1 cellular context compared by ENCODE assay signal in genomic region chr4:1721003-1721665, GRCh38.
A peak's percentile ranks its signal among the peaks of the same experiment; 100 is the strongest.
TF ChIP-seq lines count a peak whose summit lies in the region.

Gene TACC3, plus strand, starts transcription at chr4:1721521. Its CDS starts 1,901 bp downstream, at chr4:1723422.
Gene TMEM129, minus strand, starts transcription at chr4:1721323. Its CDS starts 486 bp downstream, at chr4:1720837.

TF ChIP-seq in HepG2, 621 proteins besides CTCF, POLR2A, EP300 and RAD21 (continued from another document and continues in another):
- TF ChIP-seq ZBTB1 (CRISPR knock-in tag; IDR thresholded peaks at IDR 0.05; ENCODE audit: borderline replicate concordance), result no peak
- TF ChIP-seq ZNF205 (CRISPR knock-in tag; IDR thresholded peaks at IDR 0.05), result peak; percentile 44; the same call in 1 of the 2 replicates
- TF ChIP-seq ZNF160 (CRISPR knock-in tag; IDR thresholded peaks at IDR 0.05), result no peak
- TF ChIP-seq ZNF253 (CRISPR knock-in tag; IDR thresholded peaks at IDR 0.05; ENCODE audit: borderline replicate concordance), result no peak
- no peak for TF ChIP-seq ZNF232 (CRISPR knock-in tag; IDR thresholded peaks at IDR 0.05; ENCODE audit: borderline replicate concordance)
- TF ChIP-seq POGZ (CRISPR knock-in tag; IDR thresholded peaks at IDR 0.05), result no peak
- TF ChIP-seq PHB2 (IDR thresholded peaks at IDR 0.05; ENCODE audit: partially characterized antibody), result no peak
- TF ChIP-seq ZNF878 (CRISPR knock-in tag; IDR thresholded peaks at IDR 0.05), result no peak
- no peak for TF ChIP-seq FOXJ3 (CRISPR knock-in tag; IDR thresholded peaks at IDR 0.05; ENCODE audit: borderline replicate concordance)
- no peak for TF ChIP-seq ZNF382 (CRISPR knock-in tag; IDR thresholded peaks at IDR 0.05; ENCODE audit: borderline replicate concordance)
- TF ChIP-seq IKZF4 (CRISPR knock-in tag; IDR thresholded peaks at IDR 0.05; ENCODE audit: borderline replicate concordance, low read depth, not compliant biosample characterization), result no peak
- no peak for TF ChIP-seq ZNF644 (CRISPR knock-in tag; IDR thresholded peaks at IDR 0.05; ENCODE audit: low read depth)
- no peak for TF ChIP-seq ZNF292 (CRISPR knock-in tag; IDR thresholded peaks at IDR 0.05; ENCODE audit: borderline replicate concordance, low read depth)
- no peak for TF ChIP-seq ZNF567 (CRISPR knock-in tag; IDR thresholded peaks at IDR 0.05; ENCODE audit: borderline replicate concordance)
- TF ChIP-seq ZNF501 (CRISPR knock-in tag; IDR thresholded peaks at IDR 0.05), result no peak
- TF ChIP-seq TBX2 (CRISPR knock-in tag; IDR thresholded peaks at IDR 0.05; ENCODE audit: borderline replicate concordance), result peak; percentile 11; the same call in 1 of the 2 replicates
- TF ChIP-seq SAP130 (CRISPR knock-in tag; IDR thresholded peaks at IDR 0.05; ENCODE audit: low read depth), result peak; percentile 98
- no peak for TF ChIP-seq SMARCC2 (IDR thresholded peaks at IDR 0.05)
- no peak for TF ChIP-seq MAFK (conservative IDR thresholded peaks at IDR 0.05 in 1 of 2, IDR thresholded peaks at IDR 0.05 in 1 of 2; ENCODE audit: low read length in 2 of 2)
- TF ChIP-seq HCFC1 (IDR thresholded peaks at IDR 0.05; ENCODE audit: low read depth, low read length), result peak; percentile 54; the same call in 1 of the 2 replicates
- TF ChIP-seq ZMYM2 (CRISPR knock-in tag; IDR thresholded peaks at IDR 0.05), result no peak
- no peak for TF ChIP-seq ZBTB8A (CRISPR knock-in tag; IDR thresholded peaks at IDR 0.05; ENCODE audit: borderline replicate concordance, low read depth)
- TF ChIP-seq ZFP36L1 (CRISPR knock-in tag; IDR thresholded peaks at IDR 0.05), result no peak
- TF ChIP-seq KLF12 (CRISPR knock-in tag; IDR thresholded peaks at IDR 0.05; ENCODE audit: borderline replicate concordance), result peak; percentile 29; the same call in 1 of the 2 replicates
- TF ChIP-seq THAP9 (CRISPR knock-in tag; IDR thresholded peaks at IDR 0.05; ENCODE audit: borderline replicate concordance), result no peak
- no peak for TF ChIP-seq RFX5 (IDR thresholded peaks at IDR 0.05; ENCODE audit: low read depth, low read length)
- no peak for TF ChIP-seq GFI1 (CRISPR knock-in tag; IDR thresholded peaks at IDR 0.05; ENCODE audit: borderline replicate concordance)
- TF ChIP-seq ZNF879 (CRISPR knock-in tag; IDR thresholded peaks at IDR 0.05), result no peak
- no peak for TF ChIP-seq SMAD1 (CRISPR knock-in tag; IDR thresholded peaks at IDR 0.05; ENCODE audit: borderline replicate concordance, low read depth)
- TF ChIP-seq ZKSCAN5 (CRISPR knock-in tag; IDR thresholded peaks at IDR 0.05), result no peak
- TF ChIP-seq ZSCAN29 (CRISPR knock-in tag; conservative IDR thresholded peaks at IDR 0.05), result no peak
- no peak for TF ChIP-seq EEA1 (CRISPR knock-in tag; IDR thresholded peaks at IDR 0.05; ENCODE audit: borderline replicate concordance)
- TF ChIP-seq ZNF143 (CRISPR knock-in tag; IDR thresholded peaks at IDR 0.05), result peak; percentile 81
- peak; percentile 94 for TF ChIP-seq TFDP1 (CRISPR knock-in tag; IDR thresholded peaks at IDR 0.05; ENCODE audit: borderline replicate concordance)
- no peak for TF ChIP-seq ZNF598 (CRISPR knock-in tag; IDR thresholded peaks at IDR 0.05; ENCODE audit: borderline replicate concordance)
- TF ChIP-seq EED (CRISPR knock-in tag; IDR thresholded peaks at IDR 0.05), result no peak
- 0 out of 2 replicates have a peak, but pooled peaks have one; percentile 58 for TF ChIP-seq ZBED4 (CRISPR knock-in tag; IDR thresholded peaks at IDR 0.05; ENCODE audit: borderline replicate concordance)
- TF ChIP-seq ZNF589 (CRISPR knock-in tag; conservative IDR thresholded peaks at IDR 0.05), result no peak
- no peak for TF ChIP-seq ATF3 (CRISPR knock-in tag; IDR thresholded peaks at IDR 0.05)
- no peak for TF ChIP-seq ZNF562 (CRISPR knock-in tag; IDR thresholded peaks at IDR 0.05; ENCODE audit: borderline replicate concordance)
- TF ChIP-seq BCL3 (CRISPR knock-in tag; IDR thresholded peaks at IDR 0.05), result no peak
- no peak for TF ChIP-seq KLF6 (CRISPR knock-in tag; IDR thresholded peaks at IDR 0.05)
- no peak for TF ChIP-seq PLRG1 (conservative IDR thresholded peaks at IDR 0.05)
- TF ChIP-seq SUZ12 (IDR thresholded peaks at IDR 0.05; ENCODE audit: low read depth, low read length), result no peak
- no peak for TF ChIP-seq SMARCE1 (IDR thresholded peaks at IDR 0.05; ENCODE audit: borderline replicate concordance)
- 0 out of 2 replicates have a peak, but pooled peaks have one; percentile 42 for TF ChIP-seq HNRNPL (IDR thresholded peaks at IDR 0.05; ENCODE audit: low read depth, low read length)
- TF ChIP-seq ZNF512 (CRISPR knock-in tag; IDR thresholded peaks at IDR 0.05), result no peak
- no peak for TF ChIP-seq SOX13 (IDR thresholded peaks at IDR 0.05)
- TF ChIP-seq SOX13 (CRISPR knock-in tag; conservative IDR thresholded peaks at IDR 0.05 in 1 of 2, IDR thresholded peaks at IDR 0.05 in 1 of 2), result 0 out of 4 replicates have a peak, but pooled peaks of 1 of the 2 experiments have one; percentile 21
- no peak for TF ChIP-seq ZNF672 (CRISPR knock-in tag; IDR thresholded peaks at IDR 0.05)
- TF ChIP-seq REST (IDR thresholded peaks at IDR 0.05; ENCODE audit: borderline replicate concordance in 1 of 2, low read depth in 1 of 2, low read length in 2 of 2), result no peak
- TF ChIP-seq ATF7-NPFF (CRISPR knock-in tag; IDR thresholded peaks at IDR 0.05; ENCODE audit: low read depth), result no peak
- no peak for TF ChIP-seq MED8 (CRISPR knock-in tag; IDR thresholded peaks at IDR 0.05; ENCODE audit: insufficient replicate concordance)
- peak; percentile 71; the same call in 2 of the 3 replicates for TF ChIP-seq MXI1 (IDR thresholded peaks at IDR 0.05; ENCODE audit: borderline replicate concordance, low read depth, low read length)
- TF ChIP-seq ZNF362 (CRISPR knock-in tag; IDR thresholded peaks at IDR 0.05; ENCODE audit: borderline replicate concordance), result no peak
- no peak for TF ChIP-seq ZNF850 (CRISPR knock-in tag; conservative IDR thresholded peaks at IDR 0.05)
- no peak for TF ChIP-seq ZNF777 (CRISPR knock-in tag; IDR thresholded peaks at IDR 0.05)
- TF ChIP-seq CAMTA2 (CRISPR knock-in tag; IDR thresholded peaks at IDR 0.05; ENCODE audit: borderline replicate concordance), result no peak
